ENCODE assay signal across 9 cellular contexts in the genomic region with DNA sequence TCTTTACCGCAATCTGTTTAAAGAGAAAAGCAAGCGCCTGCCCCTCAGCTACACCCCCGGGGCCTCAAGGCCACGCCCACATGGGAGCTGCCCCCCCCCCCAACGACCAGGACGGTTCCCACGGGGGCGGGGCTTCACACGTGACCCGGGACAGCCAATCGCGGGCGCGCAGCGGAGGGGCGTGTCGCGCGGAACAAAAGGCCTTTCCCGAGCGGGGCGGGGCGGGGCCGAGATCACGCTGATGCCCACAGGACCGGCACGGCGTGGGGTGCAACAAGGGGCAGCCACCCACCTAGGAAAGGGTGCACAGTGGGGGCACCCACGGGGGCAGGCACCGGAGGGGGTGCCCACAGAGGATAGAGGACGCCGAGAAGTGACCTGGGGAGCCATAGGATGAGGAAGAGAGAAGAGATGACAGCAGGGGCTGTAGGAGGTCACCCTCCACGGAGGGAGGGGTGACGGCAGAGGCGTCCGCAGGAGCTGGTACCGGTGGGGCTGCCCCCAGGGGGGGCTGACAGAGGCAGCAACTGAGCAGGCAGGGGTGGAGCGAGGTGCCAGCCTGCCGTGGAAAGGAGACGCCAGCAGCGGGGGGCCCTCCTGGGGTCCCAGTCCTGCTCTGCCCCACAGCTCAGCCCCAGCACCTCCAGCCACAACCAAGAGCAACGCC. TPM values are rescaled to one million over a fixed set of nuclear protein-coding genes. Genes with fewer than 3 reads are reported as not detected.
DNase-seq lines count a peak whose midpoint lies in the region; ATAC-seq, FAIRE-seq and TF ChIP-seq lines count a peak whose summit lies in the region.
"Had no signal": no experiment of that assay in that cellular context is flagged by ENCODE, and none has a peak within 500 bp of the region (broad histone marks: within the 10 kb centered on the region; RNA-seq: fewer than 3 reads in every experiment).

No MANE protein-coding gene starts in this region.

- H3K4me1 Mint-ChIP-seq in activated T-helper 17 cell treated with anti-CD3 and anti-CD28 coated beads, Interleukin-2, amount 50 U/mL, for 72 hours, result no peaks in the 10 kb centered on the region
- H3K4me1 Mint-ChIP-seq in natural killer cell, result peaks cover 11 to 13% of the 10 kb centered on the region in 2 donors
- peaks cover 22% of the 10 kb centered on the region for H3K4me1 Mint-ChIP-seq in stimulated activated effector memory CD8-positive, alpha-beta T cell treated with anti-CD3 and anti-CD28 coated beads, Interleukin-12 subunit alpha, Interleukin-12 subunit beta, amount 100 ng/mL, for 72 hours

- FAIRE-seq in RCC 7860 (lab: Jason Lieb, UNC), result no peak

- H3K27ac Mint-ChIP-seq in activated T-helper 17 cell treated with anti-CD3 and anti-CD28 coated beads, Interleukin-2, amount 50 U/mL, for 72 hours, result no peak overlapping the region
- H3K27ac Mint-ChIP-seq in natural killer cell, result peak overlapping the region; percentile 67 to 85
- H3K27ac Mint-ChIP-seq in stimulated activated effector memory CD8-positive, alpha-beta T cell treated with anti-CD3 and anti-CD28 coated beads, Interleukin-12 subunit alpha, Interleukin-12 subunit beta, amount 100 ng/mL, for 72 hours, result peak overlapping the region; percentile 61

- TF ChIP-seq CTCF in fibroblast of mammary gland (conservative IDR thresholded peaks at IDR 0.05; ENCODE audit: control insufficient read depth, insufficient read depth, low read depth, low read length) (no peak), natural killer cell (IDR thresholded peaks at IDR 0.05) (no peak)

- DNase-seq in COR-L47 (lab: John Stamatoyannopoulos, UW) (peak; percentile 92), RCC 7860 (ENCODE audit: low spot score) (peak; percentile 58), fibroblast of mammary gland (ENCODE audit: low read depth) (peak; percentile 81), natural killer cell (peak; percentile 97)
- peak; percentile 82 for DNase-seq in Jurkat, Clone E6-1 (ENCODE audit: low read depth, low spot score)
- DNase-seq in stimulated activated effector memory CD8-positive, alpha-beta T cell treated with anti-CD3 and anti-CD28 coated beads, Interleukin-12 subunit alpha, Interleukin-12 subunit beta, amount 100 ng/mL, for 72 hours (ENCODE audit: low spot score in 2 of 2), result peak; percentile 98 to 99

- H3K4me3 Mint-ChIP-seq in activated T-helper 17 cell treated with anti-CD3 and anti-CD28 coated beads, Interleukin-2, amount 50 U/mL, for 72 hours, result peak overlapping the region; percentile 56
- peak overlapping the region; percentile 83 for H3K4me3 Mint-ChIP-seq in natural killer cell
- peak overlapping the region; percentile 71 for H3K4me3 Mint-ChIP-seq in stimulated activated effector memory CD8-positive, alpha-beta T cell treated with anti-CD3 and anti-CD28 coated beads, Interleukin-12 subunit alpha, Interleukin-12 subunit beta, amount 100 ng/mL, for 72 hours

- H3K4me3 ChIP-seq in Jurkat, Clone E6-1 (ENCODE audit: low read length), result peak overlapping the region; percentile 71
- peak overlapping the region; percentile 62 for H3K4me3 ChIP-seq in fibroblast of mammary gland (ENCODE audit: control insufficient read depth, low read depth, low read length)

- peak; percentile 64 for ATAC-seq in GM21526 (IDR thresholded peaks at IDR 0.05; ENCODE audit: low FRiP score, unreplicated experiment)
- ATAC-seq in activated T-helper 17 cell treated with anti-CD3 and anti-CD28 coated beads, Interleukin-2, amount 50 U/mL, for 72 hours (replicated peaks), result peak; percentile 96
- peak; percentile 91 to 97 (median 95) for ATAC-seq in natural killer cell
- ATAC-seq in stimulated activated effector memory CD8-positive, alpha-beta T cell treated with anti-CD3 and anti-CD28 coated beads, Interleukin-12 subunit alpha, Interleukin-12 subunit beta, amount 100 ng/mL, for 72 hours, result peak; percentile 93

- peaks cover 42% of the 10 kb centered on the region for H3K36me3 Mint-ChIP-seq in activated T-helper 17 cell treated with anti-CD3 and anti-CD28 coated beads, Interleukin-2, amount 50 U/mL, for 72 hours (ENCODE audit: low read depth)
- H3K36me3 Mint-ChIP-seq in natural killer cell, result no peaks in the 10 kb centered on the region
- peaks cover 79% of the 10 kb centered on the region for H3K36me3 Mint-ChIP-seq in stimulated activated effector memory CD8-positive, alpha-beta T cell treated with anti-CD3 and anti-CD28 coated beads, Interleukin-12 subunit alpha, Interleukin-12 subunit beta, amount 100 ng/mL, for 72 hours

- intact Hi-C loops in natural killer cell (cut with micrococcal nuclease), result no loop called here

- H3K9me3 Mint-ChIP-seq in activated T-helper 17 cell treated with anti-CD3 and anti-CD28 coated beads, Interleukin-2, amount 50 U/mL, for 72 hours, result no peaks in the 10 kb centered on the region
- H3K9me3 Mint-ChIP-seq in natural killer cell, result no peaks in the 10 kb centered on the region
- H3K9me3 Mint-ChIP-seq in stimulated activated effector memory CD8-positive, alpha-beta T cell treated with anti-CD3 and anti-CD28 coated beads, Interleukin-12 subunit alpha, Interleukin-12 subunit beta, amount 100 ng/mL, for 72 hours, result no peaks in the 10 kb centered on the region

- no peaks in the 10 kb centered on the region for H3K27me3 Mint-ChIP-seq in activated T-helper 17 cell treated with anti-CD3 and anti-CD28 coated beads, Interleukin-2, amount 50 U/mL, for 72 hours
- H3K27me3 Mint-ChIP-seq in natural killer cell (ENCODE audit: low read depth in 2 of 2), result no peaks in the 10 kb centered on the region

RNA-seq across cellular contexts. Expression of a gene that starts 6.2 kb away (rescaled TPM):
- 14.0 TPM for polyA plus RNA-seq in Jurkat, Clone E6-1 (2012; ENCODE audit: insufficient read depth, insufficient read length)
- total RNA-seq in activated T-helper 17 cell treated with anti-CD3 and anti-CD28 coated beads, Interleukin-2, amount 50 U/mL, for 72 hours, result 10 to 100 TPM; 36.4 to 76.4 TPM
- 100 to 1,000 TPM; 114 to 130 (median 127) TPM for total RNA-seq in natural killer cell

RNA-seq across cellular contexts. Expression of a gene that starts 12.2 kb away (rescaled TPM):
- 23.4 TPM for polyA plus RNA-seq in Jurkat, Clone E6-1 (2012; ENCODE audit: insufficient read depth, insufficient read length)
- total RNA-seq in activated T-helper 17 cell treated with anti-CD3 and anti-CD28 coated beads, Interleukin-2, amount 50 U/mL, for 72 hours, result 10 to 100 TPM; 12.1 to 23.1 TPM
- 10 to 100 TPM; 10.9 to 13.6 (median 11.5) TPM for total RNA-seq in natural killer cell

RNA-seq across cellular contexts. Expression of a gene that starts 22.6 kb away (rescaled TPM):
- not detected for polyA plus RNA-seq in Jurkat, Clone E6-1 (2012; ENCODE audit: insufficient read depth, insufficient read length)
- not detected for total RNA-seq in activated T-helper 17 cell treated with anti-CD3 and anti-CD28 coated beads, Interleukin-2, amount 50 U/mL, for 72 hours
- total RNA-seq in natural killer cell, result under 1 TPM; 0.68 to 0.96 (median 0.83) TPM
- total RNA-seq: glomerular endothelial cell had no signal

RNA-seq across cellular contexts. Expression of a gene that starts 36.1 kb away (rescaled TPM):
- polyA plus RNA-seq in Jurkat, Clone E6-1 (2012; ENCODE audit: insufficient read depth, insufficient read length), result not detected
- total RNA-seq in activated T-helper 17 cell treated with anti-CD3 and anti-CD28 coated beads, Interleukin-2, amount 50 U/mL, for 72 hours, result 1 to 10 TPM; 2.1 to 3.7 TPM
- 1 to 10 TPM in 2 of 3 donors, under 1 TPM in 1; 0.88 to 1.8 (median 1.6) TPM for total RNA-seq in natural killer cell

RNA-seq across cellular contexts. Expression of a gene that starts 56.6 kb away (rescaled TPM):
- polyA plus RNA-seq in Jurkat, Clone E6-1 (2012; ENCODE audit: insufficient read depth, insufficient read length), result 20.4 TPM
- total RNA-seq in activated T-helper 17 cell treated with anti-CD3 and anti-CD28 coated beads, Interleukin-2, amount 50 U/mL, for 72 hours, result 10 to 100 TPM; 22.6 to 24.4 TPM
- 10 to 100 TPM; 58.7 to 65.9 (median 62.0) TPM for total RNA-seq in natural killer cell

Comparison
In these comparisons a context has a peak if more than half of its experiments do, and no peak if none do; other contexts are left out.
1. Peak in every context shown above with its lines: DNase-seq, ATAC-seq and H3K4me3 ChIP-seq.